ENCODE assay signal across 20 cellular contexts in genomic region chr18:11658989-11659388, GRCh38. TPM values are rescaled to one million over a fixed set of nuclear protein-coding genes. Genes with fewer than 3 reads are reported as not detected.
DNase-seq lines count a peak whose midpoint lies in the region; ATAC-seq and TF ChIP-seq lines count a peak whose summit lies in the region.
"Had no signal": no experiment of that assay in that cellular context is flagged by ENCODE, and none has a peak within 500 bp of the region (broad histone marks: within the 10 kb centered on the region; RNA-seq: fewer than 3 reads in every experiment).

No MANE protein-coding gene starts in this region.

- TF ChIP-seq CTCF in lung (IDR thresholded peaks at IDR 0.05; ENCODE audit: control extremely low read depth, extremely low read depth): no peak

- H3K27me3 ChIP-seq in lung (ENCODE audit: control insufficient read depth, insufficient read depth): no peaks in the 10 kb centered on the region
- H3K27me3 ChIP-seq: BE2C had no signal

- peak; percentile 42 for ATAC-seq in lung (ENCODE audit: insufficient read depth, low FRiP score)
- ATAC-seq in effector memory CD8-positive, alpha-beta T cell (replicated peaks): no peak

- DNase-seq in HPDE6-E6E7 (ENCODE audit: extremely low spot score): peak; percentile 62
- DNase-seq in NCI-H510A (lab: John Stamatoyannopoulos, UW): peak; percentile 51
- peak; percentile 80 for DNase-seq in epithelial cell of prostate (ENCODE audit: low read depth, low spot score)
- DNase-seq in lung (ENCODE audit: low spot score): peak; percentile 46
- DNase-seq in NCI-H82 treated with DMSO at 0.1 percent for 48 hours (lab: John Stamatoyannopoulos, UW; ENCODE audit: unreplicated experiment): no peak
- DNase-seq in effector memory CD8-positive, alpha-beta T cell: no peak
- no peak for DNase-seq in cerebellar cortex (ENCODE audit: low spot score)
- DNase-seq in ecto neural progenitor cell (ENCODE audit: low spot score): no peak
- DNase-seq: BE2C; CD8-positive, alpha-beta memory T cell; HFFc6; MV-4-11; NCI-H1417 treated with DMSO at 0.1 percent for 48 hours; NCI-H2029; NCI-H526 had no signal

- no peaks in the 10 kb centered on the region for H3K9me3 Mint-ChIP-seq in effector memory CD8-positive, alpha-beta T cell
- H3K9me3 Mint-ChIP-seq: CD8-positive, alpha-beta memory T cell; HFFc6 had no signal

- H3K4me1 Mint-ChIP-seq in effector memory CD8-positive, alpha-beta T cell (ENCODE audit: low read depth in 2 of 2): peaks cover 0 to 3% of the 10 kb centered on the region in 2 donors

- peak overlapping the region; percentile 58 for H3K27ac ChIP-seq in epithelial cell of prostate
- H3K27ac ChIP-seq in lung (ENCODE audit: low read depth in 1 of 2, low read length in 1 of 2): no peak overlapping the region
- H3K27ac ChIP-seq: SK-N-MC had no signal

- H3K36me3 ChIP-seq in lung (ENCODE audit: control insufficient read depth in 2 of 2, insufficient read depth in 2 of 2, low read length in 2 of 2): no peaks in the 10 kb centered on the region
- H3K36me3 ChIP-seq: BE2C had no signal

- H3K4me3 ChIP-seq in lung: no peak overlapping the region
- H3K4me3 ChIP-seq: SK-N-MC had no signal

- no peaks in the 10 kb centered on the region for H3K36me3 Mint-ChIP-seq in effector memory CD8-positive, alpha-beta T cell (ENCODE audit: insufficient read depth)
- H3K36me3 Mint-ChIP-seq: CD8-positive, alpha-beta memory T cell had no signal

- no peak overlapping the region for H3K4me3 Mint-ChIP-seq in effector memory CD8-positive, alpha-beta T cell
- H3K4me3 Mint-ChIP-seq: CD8-positive, alpha-beta memory T cell; HFFc6 had no signal

- H3K9me3 ChIP-seq in lung (ENCODE audit: control insufficient read depth in 2 of 2, insufficient read depth in 1 of 2, low read length in 1 of 2): no peaks in the 10 kb centered on the region
- H3K9me3 ChIP-seq: BE2C had no signal

- H3K4me1 ChIP-seq in lung (ENCODE audit: control insufficient read depth in 2 of 2, insufficient read depth in 2 of 2, low read length in 2 of 2): no peaks in the 10 kb centered on the region
- H3K4me1 ChIP-seq: BE2C had no signal

- WGBS in lung, 2 donors: 77 to 85% methylated on average over 6 of the region's 6 CpGs

- H3K27me3 Mint-ChIP-seq in effector memory CD8-positive, alpha-beta T cell: peaks cover 25 to 47% of the 10 kb centered on the region in 2 donors

- no peak overlapping the region for H3K27ac Mint-ChIP-seq in effector memory CD8-positive, alpha-beta T cell
- H3K27ac Mint-ChIP-seq: HFFc6 had no signal

RNA-seq across cellular contexts. Expression of gene GNAL, which starts 30.1 kb away (rescaled TPM):
- 1 to 10 TPM; 3.5 to 3.7 TPM for total RNA-seq in lung
- polyA plus RNA-seq in lung: 1 to 10 TPM in 1 of 2 donors, under 1 TPM in 1; 0.49 to 1.5 TPM
- polyA plus RNA-seq: CD8-positive, alpha-beta memory T cell had no signal

RNA-seq across cellular contexts. Expression of gene SLC35G4, which starts 49.6 kb away (rescaled TPM):
- not detected for total RNA-seq in lung
- polyA plus RNA-seq in lung: not detected
- total RNA-seq: CD8-positive, alpha-beta memory T cell; H1; HFFc6; LHCN-M2; OCI-LY7 had no signal
- polyA plus RNA-seq: AG04450; CD8-positive, alpha-beta memory T cell; H1 had no signal

Comparison
In these comparisons a context has a peak if more than half of its experiments do, and no peak if none do; other contexts are left out.
1. DNase-seq: peak in HPDE6-E6E7 (single experiment), NCI-H510A (single experiment), epithelial cell of prostate (single experiment) and lung (single experiment); none in NCI-H82 treated with DMSO at 0.1 percent for 48 hours (single experiment), effector memory CD8-positive, alpha-beta T cell (0 of 3), cerebellar cortex (single experiment) and ecto neural progenitor cell (single experiment).